Comparison of ENCODE assay signal across 1 cellular context in genomic region chr11:1392111-1392510, GRCh38.
TF ChIP-seq lines count a peak whose summit lies in the region.

No MANE protein-coding gene starts in this region.

TF ChIP-seq in GM23338, 12 proteins besides CTCF, POLR2A, EP300 and RAD21 (continued from another document):
- TF ChIP-seq, protein P1, sequence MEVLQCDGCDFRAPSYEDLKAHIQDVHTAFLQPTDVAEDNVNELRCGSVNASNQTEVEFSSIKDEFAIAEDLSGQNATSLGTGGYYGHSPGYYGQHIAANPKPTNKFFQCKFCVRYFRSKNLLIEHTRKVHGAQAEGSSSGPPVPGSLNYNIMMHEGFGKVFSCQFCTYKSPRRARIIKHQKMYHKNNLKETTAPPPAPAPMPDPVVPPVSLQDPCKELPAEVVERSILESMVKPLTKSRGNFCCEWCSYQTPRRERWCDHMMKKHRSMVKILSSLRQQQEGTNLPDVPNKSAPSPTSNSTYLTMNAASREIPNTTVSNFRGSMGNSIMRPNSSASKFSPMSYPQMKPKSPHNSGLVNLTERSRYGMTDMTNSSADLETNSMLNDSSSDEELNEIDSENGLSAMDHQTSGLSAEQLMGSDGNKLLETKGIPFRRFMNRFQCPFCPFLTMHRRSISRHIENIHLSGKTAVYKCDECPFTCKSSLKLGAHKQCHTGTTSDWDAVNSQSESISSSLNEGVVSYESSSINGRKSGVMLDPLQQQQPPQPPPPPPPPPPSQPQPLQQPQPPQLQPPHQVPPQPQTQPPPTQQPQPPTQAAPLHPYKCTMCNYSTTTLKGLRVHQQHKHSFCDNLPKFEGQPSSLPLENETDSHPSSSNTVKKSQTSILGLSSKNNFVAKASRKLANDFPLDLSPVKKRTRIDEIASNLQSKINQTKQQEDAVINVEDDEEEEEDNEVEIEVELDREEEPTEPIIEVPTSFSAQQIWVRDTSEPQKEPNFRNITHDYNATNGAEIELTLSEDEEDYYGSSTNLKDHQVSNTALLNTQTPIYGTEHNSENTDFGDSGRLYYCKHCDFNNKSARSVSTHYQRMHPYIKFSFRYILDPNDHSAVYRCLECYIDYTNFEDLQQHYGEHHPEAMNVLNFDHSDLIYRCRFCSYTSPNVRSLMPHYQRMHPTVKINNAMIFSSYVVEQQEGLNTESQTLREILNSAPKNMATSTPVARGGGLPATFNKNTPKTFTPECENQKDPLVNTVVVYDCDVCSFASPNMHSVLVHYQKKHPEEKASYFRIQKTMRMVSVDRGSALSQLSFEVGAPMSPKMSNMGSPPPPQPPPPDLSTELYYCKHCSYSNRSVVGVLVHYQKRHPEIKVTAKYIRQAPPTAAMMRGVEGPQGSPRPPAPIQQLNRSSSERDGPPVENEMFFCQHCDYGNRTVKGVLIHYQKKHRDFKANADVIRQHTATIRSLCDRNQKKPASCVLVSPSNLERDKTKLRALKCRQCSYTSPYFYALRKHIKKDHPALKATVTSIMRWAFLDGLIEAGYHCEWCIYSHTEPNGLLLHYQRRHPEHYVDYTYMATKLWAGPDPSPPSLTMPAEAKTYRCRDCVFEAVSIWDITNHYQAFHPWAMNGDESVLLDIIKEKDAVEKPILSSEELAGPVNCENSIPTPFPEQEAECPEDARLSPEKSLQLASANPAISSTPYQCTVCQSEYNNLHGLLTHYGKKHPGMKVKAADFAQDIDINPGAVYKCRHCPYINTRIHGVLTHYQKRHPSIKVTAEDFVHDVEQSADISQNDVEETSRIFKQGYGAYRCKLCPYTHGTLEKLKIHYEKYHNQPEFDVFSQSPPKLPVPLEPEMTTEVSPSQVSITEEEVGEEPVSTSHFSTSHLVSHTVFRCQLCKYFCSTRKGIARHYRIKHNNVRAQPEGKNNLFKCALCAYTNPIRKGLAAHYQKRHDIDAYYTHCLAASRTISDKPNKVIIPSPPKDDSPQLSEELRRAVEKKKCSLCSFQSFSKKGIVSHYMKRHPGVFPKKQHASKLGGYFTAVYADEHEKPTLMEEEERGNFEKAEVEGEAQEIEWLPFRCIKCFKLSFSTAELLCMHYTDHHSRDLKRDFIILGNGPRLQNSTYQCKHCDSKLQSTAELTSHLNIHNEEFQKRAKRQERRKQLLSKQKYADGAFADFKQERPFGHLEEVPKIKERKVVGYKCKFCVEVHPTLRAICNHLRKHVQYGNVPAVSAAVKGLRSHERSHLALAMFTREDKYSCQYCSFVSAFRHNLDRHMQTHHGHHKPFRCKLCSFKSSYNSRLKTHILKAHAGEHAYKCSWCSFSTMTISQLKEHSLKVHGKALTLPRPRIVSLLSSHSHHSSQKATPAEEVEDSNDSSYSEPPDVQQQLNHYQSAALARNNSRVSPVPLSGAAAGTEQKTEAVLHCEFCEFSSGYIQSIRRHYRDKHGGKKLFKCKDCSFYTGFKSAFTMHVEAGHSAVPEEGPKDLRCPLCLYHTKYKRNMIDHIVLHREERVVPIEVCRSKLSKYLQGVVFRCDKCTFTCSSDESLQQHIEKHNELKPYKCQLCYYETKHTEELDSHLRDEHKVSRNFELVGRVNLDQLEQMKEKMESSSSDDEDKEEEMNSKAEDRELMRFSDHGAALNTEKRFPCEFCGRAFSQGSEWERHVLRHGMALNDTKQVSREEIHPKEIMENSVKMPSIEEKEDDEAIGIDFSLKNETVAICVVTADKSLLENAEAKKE (CRISPR knock-in tag; IDR thresholded peaks at IDR 0.05), result no peak
- no peak for TF ChIP-seq EZH2 (IDR thresholded peaks at IDR 0.05; ENCODE audit: low read depth, unreplicated experiment)
- no peak for TF ChIP-seq POLR2AphosphoS5 (IDR thresholded peaks at IDR 0.05; ENCODE audit: low read depth)
- no peak for TF ChIP-seq STAT1 (IDR thresholded peaks at IDR 0.05; ENCODE audit: unreplicated experiment)
